Comparison of ENCODE assay signal across 22 cellular contexts in the genomic region with DNA sequence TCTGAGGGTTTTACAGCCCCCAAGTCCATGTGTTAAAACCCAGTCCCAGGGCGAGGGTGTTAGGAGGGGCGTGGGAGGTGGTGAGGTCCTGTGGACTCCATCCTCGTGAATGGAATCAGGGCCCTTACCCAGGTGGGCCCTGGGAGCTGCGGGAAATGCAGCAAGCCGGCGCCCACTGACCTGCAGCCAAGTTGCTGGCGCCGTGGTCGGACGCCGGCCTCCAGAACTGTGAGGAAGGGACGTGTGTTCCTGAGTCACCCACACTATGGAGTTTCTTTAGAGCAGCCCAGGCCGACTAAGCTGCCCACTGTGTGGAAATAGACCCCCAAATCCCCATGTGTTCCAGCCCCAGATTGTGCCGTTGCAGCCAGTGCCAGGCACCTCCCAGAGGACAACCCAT.
"Had no signal": no experiment of that assay in that cellular context is flagged by ENCODE, and none has a peak within 500 bp of the region (broad histone marks: within the 10 kb centered on the region; RNA-seq: fewer than 3 reads in every experiment).

No MANE protein-coding gene starts in this region.

- H3K4me3 Mint-ChIP-seq: IgD-negative memory B cell had no signal

- H3K9me3 ChIP-seq: SK-N-SH had no signal

- H3K9me3 Mint-ChIP-seq: IgD-negative memory B cell had no signal

- DNase-seq: Kasumi-1, MM.1S, NCI-H1092 treated with DMSO at 0.1 percent for 48 hours, NCI-H1436, NCI-H187, NCI-H2029, NCI-H2081 treated with DMSO at 0.1 percent for 48 hours, NCI-H2171, NCI-H226, NCI-H446, NCI-H510A, NCI-H524 treated with DMSO at 0.1 percent for 48 hours, NCI-H69, NCI-H774, RPMI8226, SHP77, SK-N-SH, SW 1271 had no signal

- H3K27ac ChIP-seq: KMS-11 had no signal

- ATAC-seq: HepG2, K562 had no signal

- H3K4me3 ChIP-seq: K562 had no signal

- H3K27me3 Mint-ChIP-seq: IgD-negative memory B cell had no signal
